ENCODE assay signal across 10 cellular contexts in genomic region chr3:50612973-50613851, GRCh38. TPM values are rescaled to one million over a fixed set of nuclear protein-coding genes. Genes with fewer than 3 reads are reported as not detected.
DNase-seq lines count a peak whose midpoint lies in the region; ATAC-seq and TF ChIP-seq lines count a peak whose summit lies in the region.
"Had no signal": no experiment of that assay in that cellular context is flagged by ENCODE, and none has a peak within 500 bp of the region (broad histone marks: within the 10 kb centered on the region; RNA-seq: fewer than 3 reads in every experiment).

No MANE protein-coding gene starts in this region.

- CTCF ChIA-PET in PC-9 (lab: Charles Lee), result interaction anchor here (0.6 to 1.1 kb wide), 3 partner anchors 11 to 887 kb away, joined by 3 to 7 read pairs (median 5); partner anchors contain the start of gene DCAF1

- intact Hi-C loops in heart left ventricle (cut with DNase I) (loop anchor here in 8 of 10 donors (1.0 to 10.0 kb wide), 12 partner anchors 41 to 1072 kb away; partner anchors contain the start of genes ZMYND10 (in 2 of the 8), CYB561D2 (in 1 of the 8), HEMK1 (in 1 of the 8) and NPRL2 (in 1 of the 8)), left cardiac atrium (cut with DNase I) (loop anchor here (1.0 to 10.0 kb wide), 3 partner anchors 41 to 772 kb away; partner anchors contain the start of genes MANF (in 1 of the 2) and ZMYND10 (in 1 of the 2)), PC-9 (cut with micrococcal nuclease; ENCODE audit: unreplicated experiment) (loop anchor here (2.0 kb wide), 1 partner anchor 262 kb away; the partner anchor contains the start of genes CYB561D2 and NPRL2)

- no TSS peak for BruUV-seq in PC-9 (replicated peaks; lab: Mats Ljungman, UMichigan)

- H3K4me1 Mint-ChIP-seq in activated naive CD8-positive, alpha-beta T cell (ENCODE audit: low read depth), result peaks cover 45% of the 10 kb centered on the region
- H3K4me1 Mint-ChIP-seq in type B pancreatic cell (ENCODE audit: unreplicated experiment), result peaks cover 42% of the 10 kb centered on the region

- peaks cover 8% of the 10 kb centered on the region for H3K79me2 ChIP-seq in PC-9 (ENCODE audit: low read depth)

- ATAC-seq in heart left ventricle (no peak), left cardiac atrium (no peak), HG03045 (IDR thresholded peaks at IDR 0.05; ENCODE audit: unreplicated experiment) (no peak)

- 61 to 70% (median 66%) methylated on average over 5 to 6 of the region's 6 CpGs for WGBS in heart left ventricle, 4 donors

- H3K4me2 ChIP-seq in PC-9, result no peak overlapping the region

- H3K4me1 ChIP-seq in heart left ventricle (peaks cover 5 to 77% (median 58%) of the 10 kb centered on the region in 12 donors), mucosa of rectum (ENCODE audit: control insufficient read depth in 2 of 2, insufficient read depth in 2 of 2, low read length in 2 of 2) (peaks cover 48 to 51% of the 10 kb centered on the region in 2 donors), PC-9 (replicated peaks; ENCODE audit: insufficient read depth) (peaks cover 13% of the 10 kb centered on the region)

- POLR2A ChIA-PET in PC-9 (lab: Charles Lee; ENCODE audit: unreplicated experiment), result interaction anchor here (0.8 kb wide), 1 partner anchor 44 kb away, joined by 6 read pairs; the partner anchor contains the start of gene HEMK1

- no peaks in the 10 kb centered on the region for H3K9me2 ChIP-seq in PC-9 (ENCODE audit: insufficient read depth)

- no peaks in the 10 kb centered on the region for H3K27me3 Mint-ChIP-seq in activated naive CD8-positive, alpha-beta T cell
- H3K27me3 Mint-ChIP-seq in type B pancreatic cell, result peaks cover 15% of the 10 kb centered on the region

- H3K27ac ChIP-seq in heart left ventricle (peak overlapping the region in 11 of 12 donors; percentile 77 to 100 (median 93)), mucosa of rectum (ENCODE audit: low read depth in 2 of 2, low read length in 2 of 2) (peak overlapping the region in 1 of 2 donors; percentile 97), PC-9 (no peak overlapping the region)

- peak overlapping the region; percentile 100 for H3K27ac Mint-ChIP-seq in activated naive CD8-positive, alpha-beta T cell
- H3K27ac Mint-ChIP-seq in type B pancreatic cell, result peak overlapping the region; percentile 92

- no peak for TF ChIP-seq CTCF in heart left ventricle (IDR thresholded peaks at IDR 0.05)
- no peak for TF ChIP-seq CTCF in type B pancreatic cell (conservative IDR thresholded peaks at IDR 0.05)
- TF ChIP-seq CTCF in PC-9 (conservative IDR thresholded peaks at IDR 0.05), result no peak

- H3K36me3 ChIP-seq in heart left ventricle (peaks cover 0 to 18% (median 1%) of the 10 kb centered on the region in 9 donors), mucosa of rectum (ENCODE audit: control insufficient read depth in 2 of 2, insufficient read depth in 2 of 2, low read length in 2 of 2) (peaks cover 2 to 7% of the 10 kb centered on the region in 2 donors), PC-9 (ENCODE audit: low read depth) (no peaks in the 10 kb centered on the region)
- H3K36me3 ChIP-seq: BE2C had no signal

- no peak overlapping the region for H2AFZ ChIP-seq in PC-9

- no peaks in the 10 kb centered on the region for H4K20me1 ChIP-seq in PC-9 (ENCODE audit: insufficient read depth)

- H3K9ac ChIP-seq in mucosa of rectum (ENCODE audit: low read depth in 1 of 2, low read length in 2 of 2), result peak overlapping the region; percentile 81 to 94

- no peaks in the 10 kb centered on the region for H3K27me3 ChIP-seq in heart left ventricle
- no peaks in the 10 kb centered on the region for H3K27me3 ChIP-seq in mucosa of rectum (ENCODE audit: control insufficient read depth in 2 of 2, insufficient read depth in 2 of 2, low read length in 2 of 2)
- H3K27me3 ChIP-seq in PC-9 (ENCODE audit: insufficient read depth, low read depth), result no peaks in the 10 kb centered on the region
- H3K27me3 ChIP-seq: BE2C, Peyer's patch had no signal

- DNase-seq in heart left ventricle, result peak in 1 of 5 donors; percentile 22
- no peak for DNase-seq in left cardiac atrium
- DNase-seq in type B pancreatic cell (ENCODE audit: extremely low spot score, unreplicated experiment), result no peak
- DNase-seq in PC-9, result no peak
- no peak for DNase-seq in activated effector memory CD4-positive, alpha-beta T cell treated with anti-CD3 and anti-CD28 coated beads, Interleukin-2, amount 50 U/mL, for 16 hours

- H3K9me3 ChIP-seq in heart left ventricle (no peaks in the 10 kb centered on the region), mucosa of rectum (ENCODE audit: control insufficient read depth in 2 of 2, low read length in 2 of 2) (no peaks in the 10 kb centered on the region), PC-9 (ENCODE audit: insufficient read depth, low read depth) (no peaks in the 10 kb centered on the region)
- H3K9me3 ChIP-seq: BE2C, Peyer's patch had no signal

- H3K4me3 Mint-ChIP-seq in activated naive CD8-positive, alpha-beta T cell, result peak overlapping the region; percentile 97
- peak overlapping the region; percentile 91 for H3K4me3 Mint-ChIP-seq in type B pancreatic cell

- H3K36me3 Mint-ChIP-seq in activated naive CD8-positive, alpha-beta T cell, result peaks cover 27% of the 10 kb centered on the region
- peaks cover 3% of the 10 kb centered on the region for H3K36me3 Mint-ChIP-seq in type B pancreatic cell

- H3F3A ChIP-seq in PC-9 (ENCODE audit: insufficient read depth, low read depth), result peaks cover 12% of the 10 kb centered on the region; the same call in 1 of the 2 replicates

- H3K4me3 ChIP-seq in heart left ventricle (peak overlapping the region in 7 of 12 donors; percentile 63 to 95 (median 84)), mucosa of rectum (ENCODE audit: low read length in 2 of 2) (peak overlapping the region; percentile 74 to 89), PC-9 (no peak overlapping the region)

- H3K9me3 Mint-ChIP-seq in activated naive CD8-positive, alpha-beta T cell (ENCODE audit: low read depth), result no peaks in the 10 kb centered on the region
- no peaks in the 10 kb centered on the region for H3K9me3 Mint-ChIP-seq in type B pancreatic cell

- no peak for TF ChIP-seq POLR2A in heart left ventricle (IDR thresholded peaks at IDR 0.05)

RNA-seq across cellular contexts. Expression of gene CISH, which starts 1.6 kb away (rescaled TPM):
- total RNA-seq in heart left ventricle (10 to 100 TPM; 10.1 to 57.0 (median 20.3) TPM), left cardiac atrium (10 to 100 TPM in 1 of 2 donors, 1 to 10 TPM in 1; 10.0 to 41.9 TPM), type B pancreatic cell (ENCODE audit: low replicate concordance) (4.1 and 7.0 TPM in 2 replicates), PC-9 (2021) (2.7 and 3.2 TPM in 2 replicates)
- polyA plus RNA-seq in heart left ventricle, result 10 to 100 TPM in 1 of 2 donors, 1 to 10 TPM in 1; 6.9 to 30.1 TPM

RNA-seq across cellular contexts. Expression of gene MAPKAPK3, which starts 3.7 kb away (rescaled TPM):
- total RNA-seq in heart left ventricle (100 to 1,000 TPM; 239 to 398 (median 316) TPM), left cardiac atrium (100 to 1,000 TPM; 170 to 177 TPM), type B pancreatic cell (ENCODE audit: low replicate concordance) (40.3 and 47.0 TPM in 2 replicates), PC-9 (2021) (88.2 and 99.5 TPM in 2 replicates)
- polyA plus RNA-seq in heart left ventricle, result 100 to 1,000 TPM; 226 to 247 TPM

RNA-seq across cellular contexts. Expression of gene HEMK1, which starts 43.9 kb away (rescaled TPM):
- 10 to 100 TPM in 7 of 9 donors, 1 to 10 TPM in 2; 7.8 to 19.7 (median 13.8) TPM for total RNA-seq in heart left ventricle
- 10 to 100 TPM; 10.9 to 16.7 TPM for polyA plus RNA-seq in heart left ventricle
- 10 to 100 TPM; 11.8 to 19.7 TPM for total RNA-seq in left cardiac atrium
- total RNA-seq in type B pancreatic cell (ENCODE audit: low replicate concordance), result 20.2 and 29.9 TPM in 2 replicates
- total RNA-seq in PC-9 (2021), result 20.6 and 24.2 TPM in 2 replicates

RNA-seq across cellular contexts. Expression of gene C3orf18, which starts 45.7 kb away (rescaled TPM):
- total RNA-seq in heart left ventricle (10 to 100 TPM; 25.4 to 56.8 (median 40.0) TPM), left cardiac atrium (10 to 100 TPM; 29.7 to 32.3 TPM), type B pancreatic cell (ENCODE audit: low replicate concordance) (1.9 and 11.9 TPM in 2 replicates), PC-9 (2021) (7.4 and 7.5 TPM in 2 replicates)
- polyA plus RNA-seq in heart left ventricle, result 10 to 100 TPM; 28.7 to 28.9 TPM
